Comparison of ENCODE assay signal across 1 cellular context in the genomic region with DNA sequence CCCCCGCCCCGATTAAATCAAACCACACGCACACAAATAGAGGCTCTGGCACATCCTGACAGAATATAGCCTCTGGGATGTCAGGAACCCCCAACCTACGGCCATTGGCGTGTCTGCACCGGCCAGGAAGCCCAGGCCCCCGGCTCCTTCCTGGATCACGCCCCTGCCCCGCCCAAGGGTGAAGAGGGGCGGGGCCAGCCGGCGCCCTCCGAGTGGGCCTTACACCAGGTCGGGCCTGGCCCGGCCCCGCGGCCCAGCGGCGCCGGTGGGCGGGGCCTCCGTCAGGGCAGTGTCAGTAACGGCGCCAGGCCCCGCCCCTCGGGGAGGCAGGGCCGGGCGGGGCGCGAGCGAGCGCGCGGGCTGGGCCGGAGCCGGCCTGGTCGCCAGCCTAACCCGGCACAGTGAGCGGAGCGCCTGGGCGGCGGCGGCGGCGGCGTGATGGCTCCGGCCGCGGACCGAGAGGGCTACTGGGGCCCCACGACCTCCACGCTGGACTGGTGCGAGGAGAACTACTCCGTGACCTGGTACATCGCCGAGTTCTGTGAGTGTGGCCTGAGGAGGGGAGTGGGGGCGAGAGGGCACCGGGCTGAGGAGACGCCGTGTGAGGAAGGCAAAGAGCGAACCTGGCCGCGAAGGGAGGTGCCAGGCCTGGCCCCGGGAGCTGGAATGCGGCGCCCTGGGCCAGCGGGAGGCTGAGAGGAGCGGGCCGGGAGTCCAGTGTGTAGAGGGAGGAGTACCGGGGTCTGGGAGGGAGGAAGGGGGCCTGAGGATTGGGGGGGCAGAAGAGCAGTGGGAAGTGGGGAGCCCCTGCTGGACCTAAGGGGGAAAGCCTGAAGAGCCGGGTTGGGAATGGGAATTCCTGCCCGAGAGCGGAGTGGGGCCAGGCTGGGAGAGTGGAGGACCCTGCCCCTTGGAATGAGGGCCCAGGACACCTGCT.
TF ChIP-seq lines count a peak whose summit lies in the region.

A gene (plus strand): TSS at position 380 of the 937 bp plus-strand sequence. CDS start 59 bp downstream, at position 439.

TF ChIP-seq in H1, 55 proteins besides CTCF, POLR2A, EP300 and RAD21 (continued from another document):
- TF ChIP-seq TBP (IDR thresholded peaks at IDR 0.05; ENCODE audit: low read depth, low read length) (peak; percentile 38; the same call in 1 of the 2 replicates), YY1 (IDR thresholded peaks at IDR 0.05; ENCODE audit: low read depth, low read length) (0 out of 2 replicates have a peak, but pooled peaks have one; percentile 59), TEAD4 (IDR thresholded peaks at IDR 0.05; ENCODE audit: low read depth, low read length) (peak; percentile 76), RBBP5 (IDR thresholded peaks at IDR 0.05; ENCODE audit: borderline replicate concordance, low read depth, low read length) (peak; percentile 55; the same call in 1 of the 2 replicates)
